ENCODE assay signal across 28 cellular contexts in genomic region chr20:55535366-55535765, GRCh38.
"Had no signal": no experiment of that assay in that cellular context is flagged by ENCODE, and none has a peak within 500 bp of the region (broad histone marks: within the 10 kb centered on the region; RNA-seq: fewer than 3 reads in every experiment).

No MANE protein-coding gene starts in this region.

- H3K4me3 ChIP-seq: colonic mucosa, coronary artery, dorsolateral prefrontal cortex, esophagus muscularis mucosa, esophagus squamous epithelium, gastrocnemius medialis, gastroesophageal sphincter, heart left ventricle, heart right ventricle had no signal

- H3K9me3 ChIP-seq: colonic mucosa, esophagus muscularis mucosa, esophagus squamous epithelium, gastrocnemius medialis, gastroesophageal sphincter, heart left ventricle had no signal

- H3K36me3 ChIP-seq: colonic mucosa, esophagus muscularis mucosa, esophagus squamous epithelium, gastrocnemius medialis, gastroesophageal sphincter, heart left ventricle, heart right ventricle had no signal

- DNase-seq: colonic mucosa; cortex of kidney; dermis blood vessel endothelial cell; dorsolateral prefrontal cortex; effector CD4-positive, alpha-beta T cell; effector CD8-positive, alpha-beta T cell; effector memory CD4-positive, alpha-beta T cell; effector memory CD8-positive, alpha-beta T cell; endodermal cell; erythroblast; esophagus squamous epithelium; foreskin fibroblast; foreskin keratinocyte; foreskin melanocyte; gastrocnemius medialis; glutamatergic neuron; head of caudate nucleus; heart left ventricle; heart right ventricle had no signal

- H3K27ac ChIP-seq: colonic mucosa, coronary artery, dorsolateral prefrontal cortex, epithelial cell of prostate, esophagus muscularis mucosa, esophagus squamous epithelium, foreskin keratinocyte, gastrocnemius medialis, gastroesophageal sphincter, heart left ventricle, heart right ventricle had no signal

- H3K4me1 ChIP-seq: colonic mucosa, esophagus muscularis mucosa, esophagus squamous epithelium, gastrocnemius medialis, gastroesophageal sphincter, heart left ventricle, heart right ventricle had no signal

- H3K27me3 ChIP-seq: colonic mucosa, esophagus muscularis mucosa, esophagus squamous epithelium, foreskin keratinocyte, gastrocnemius medialis, gastroesophageal sphincter, heart left ventricle, heart right ventricle had no signal

- FAIRE-seq: colon, endometrium, endothelial cell of umbilical vein, frontal cortex had no signal

- ATAC-seq: effector memory CD8-positive, alpha-beta T cell; esophagus mucosa; foreskin keratinocyte; gastrocnemius medialis; gastroesophageal sphincter; heart left ventricle; heart right ventricle had no signal
